Comparison of ENCODE assay signal across 14 cellular contexts in genomic region chr9:135329571-135330306, GRCh38.
DNase-seq lines count a peak whose midpoint lies in the region; ATAC-seq and TF ChIP-seq lines count a peak whose summit lies in the region.
"Had no signal": no experiment of that assay in that cellular context is flagged by ENCODE, and none has a peak within 500 bp of the region (broad histone marks: within the 10 kb centered on the region; RNA-seq: fewer than 3 reads in every experiment).

No MANE protein-coding gene starts in this region.

- H3F3A ChIP-seq in neural progenitor cell (ENCODE audit: low read depth): no peaks in the 10 kb centered on the region

- no peak overlapping the region for H3K4me3 ChIP-seq in neural progenitor cell
- H3K4me3 ChIP-seq: esophagus squamous epithelium had no signal

- H3K27me3 Mint-ChIP-seq in neural progenitor cell (ENCODE audit: insufficient read depth, low read depth): peaks cover 3% of the 10 kb centered on the region

- H3K9ac ChIP-seq in neural progenitor cell: no peak overlapping the region

- DNase-seq in DMS 273 (lab: John Stamatoyannopoulos, UW; ENCODE audit: unreplicated experiment) (peak; percentile 30), DMS 273 treated with DMSO at 0.1 percent for 48 hours (lab: John Stamatoyannopoulos, UW) (no peak), NCI-H1105 (lab: John Stamatoyannopoulos, UW) (peak; percentile 65), RPMI8226 (peak; percentile 80), neural progenitor cell (ENCODE audit: low spot score) (peak; percentile 67)
- no peak for DNase-seq in effector CD4-positive, alpha-beta T cell
- DNase-seq: activated CD4-positive, CD25-positive, alpha-beta regulatory T cell treated with anti-CD3 and anti-CD28 coated beads, Interleukin-2, amount 50 U/mL, for 72 hours; activated T-cell treated with anti-CD3 and anti-CD28 coated beads, Interleukin-2, amount 50 U/mL, for 72 hours; amniotic stem cell; esophagus squamous epithelium had no signal

- H2AFZ ChIP-seq in neural progenitor cell (replicated peaks): no peak overlapping the region

- H3K9me3 Mint-ChIP-seq in neural progenitor cell: peaks cover 9% of the 10 kb centered on the region
- H3K9me3 Mint-ChIP-seq: activated T-cell treated with anti-CD3 and anti-CD28 coated beads, Interleukin-2, amount 50 U/mL, for 72 hours; T-cell had no signal

- no peaks in the 10 kb centered on the region for H3K9me3 ChIP-seq in neural progenitor cell (ENCODE audit: low read depth)
- H3K9me3 ChIP-seq: esophagus squamous epithelium had no signal

- H3K4me1 ChIP-seq in neural progenitor cell: no peaks in the 10 kb centered on the region
- H3K4me1 ChIP-seq: esophagus squamous epithelium had no signal

- no peak for TF ChIP-seq CTCF in neural progenitor cell (IDR thresholded peaks at IDR 0.05)

- no peaks in the 10 kb centered on the region for H3K36me3 ChIP-seq in neural progenitor cell
- H3K36me3 ChIP-seq: esophagus squamous epithelium had no signal

- no peaks in the 10 kb centered on the region for H4K20me1 ChIP-seq in neural progenitor cell (ENCODE audit: low read depth)

- no peak overlapping the region for H3K27ac ChIP-seq in neural progenitor cell
- H3K27ac ChIP-seq: 22Rv1, esophagus squamous epithelium had no signal

- no peaks in the 10 kb centered on the region for H3K79me2 ChIP-seq in neural progenitor cell (ENCODE audit: low read depth)

- H3K36me3 Mint-ChIP-seq in neural progenitor cell: no peaks in the 10 kb centered on the region
- H3K36me3 Mint-ChIP-seq: T-cell had no signal

- H3K4me2 ChIP-seq in neural progenitor cell: no peak overlapping the region

- no peak overlapping the region for H3K27ac Mint-ChIP-seq in neural progenitor cell
- H3K27ac Mint-ChIP-seq: activated T-cell treated with anti-CD3 and anti-CD28 coated beads, Interleukin-2, amount 50 U/mL, for 72 hours; T-cell had no signal

- no peaks in the 10 kb centered on the region for H3K27me3 ChIP-seq in neural progenitor cell

- H3K4me3 Mint-ChIP-seq in neural progenitor cell: no peak overlapping the region
- H3K4me3 Mint-ChIP-seq: activated T-cell treated with anti-CD3 and anti-CD28 coated beads, Interleukin-2, amount 50 U/mL, for 72 hours; T-cell had no signal

- no peaks in the 10 kb centered on the region for H3K4me1 Mint-ChIP-seq in neural progenitor cell
- H3K4me1 Mint-ChIP-seq: T-cell had no signal

- ATAC-seq in HG03469 (IDR thresholded peaks at IDR 0.05; ENCODE audit: unreplicated experiment) (no peak), GM21515 (IDR thresholded peaks at IDR 0.05; ENCODE audit: unreplicated experiment) (no peak)
- ATAC-seq: activated T-cell treated with anti-CD3 and anti-CD28 coated beads, Interleukin-2, amount 50 U/mL, for 72 hours; T-cell had no signal

Comparison
In these comparisons a context has a peak if more than half of its experiments do, and no peak if none do; other contexts are left out.
1. DNase-seq: peak in DMS 273 (single experiment), NCI-H1105 (single experiment), RPMI8226 (single experiment) and neural progenitor cell (single experiment); none in DMS 273 treated with DMSO at 0.1 percent for 48 hours (single experiment) and effector CD4-positive, alpha-beta T cell (single experiment).